8 cellular contexts compared by ENCODE assay signal in the genomic region with DNA sequence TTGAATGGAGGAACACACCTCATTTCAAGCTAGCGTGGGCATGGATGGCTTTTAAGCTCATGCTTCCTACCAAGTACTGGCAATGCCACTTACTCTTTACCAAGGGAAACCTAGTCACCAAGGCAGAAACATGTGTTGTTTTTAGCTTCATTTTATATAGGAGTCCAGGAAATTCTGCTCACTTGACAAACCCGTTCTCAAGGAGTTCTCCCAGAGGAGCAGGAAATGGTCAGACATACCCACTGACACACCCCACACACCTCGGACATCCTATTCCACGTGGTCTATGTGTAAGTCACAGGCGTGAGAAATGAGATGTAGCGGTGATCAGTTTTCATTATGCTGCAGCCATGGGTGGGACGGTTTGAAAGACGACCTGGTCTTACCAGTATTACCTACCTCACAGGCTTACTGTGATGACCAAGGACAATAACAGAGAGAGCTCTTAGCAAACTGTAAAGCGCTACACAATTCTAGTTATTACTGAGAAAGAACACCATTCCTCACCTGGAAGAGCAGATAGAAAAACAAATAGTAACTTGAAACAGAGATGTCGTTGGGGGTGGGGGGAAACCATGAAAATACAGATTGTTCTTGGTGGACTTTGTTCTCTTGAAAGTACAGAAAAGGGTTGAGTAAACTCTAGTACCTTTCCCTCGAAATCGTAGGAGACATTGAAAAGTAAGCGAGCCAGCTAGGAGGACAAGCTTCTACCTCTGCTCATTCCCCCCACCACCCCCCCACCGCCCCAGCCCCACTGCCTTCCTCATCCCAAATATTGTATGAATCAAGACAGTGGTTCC. TPM values are rescaled to one million over a fixed set of nuclear protein-coding genes. Genes with fewer than 3 reads are reported as not detected.
DNase-seq lines count a peak whose midpoint lies in the region; ATAC-seq, FAIRE-seq and TF ChIP-seq lines count a peak whose summit lies in the region.

No MANE protein-coding gene starts in this region.

- peak; percentile 7 for ATAC-seq in HepG2
- ATAC-seq in upper lobe of left lung (ENCODE audit: low FRiP score in 2 of 2) = peak in 1 of 2 donors; percentile 25
- no peak for ATAC-seq in HG02884 (IDR thresholded peaks at IDR 0.05; ENCODE audit: unreplicated experiment)

- no peaks in the 10 kb centered on the region for H3K9me3 Mint-ChIP-seq in activated naive CD4-positive, alpha-beta T cell treated with anti-CD3 and anti-CD28 coated beads, Interleukin-2, amount 10 ng/mL, durations not matched to agents 7 days and 5 days

- H3K36me3 Mint-ChIP-seq in activated naive CD4-positive, alpha-beta T cell treated with anti-CD3 and anti-CD28 coated beads, Interleukin-2, amount 10 ng/mL, durations not matched to agents 7 days and 5 days = no peaks in the 10 kb centered on the region

- H3K4me3 ChIP-seq in HepG2 (replicated peaks in 1 of 3; ENCODE audit: insufficient read depth in 1 of 3, low read depth in 2 of 3, low read length in 3 of 3) (peak overlapping the region; percentile 96 to 99 (median 98)), upper lobe of left lung (peak overlapping the region; percentile 63 to 85 (median 76))

- CTCF ChIA-PET in activated naive CD4-positive, alpha-beta T cell treated with anti-CD3 and anti-CD28 coated beads, Interleukin-2, amount 10 ng/mL, durations not matched to agents 7 days and 5 days (lab: Charles Lee) = no interaction called here
- CTCF ChIA-PET in HepG2 (lab: Yijun Ruan, JAX; ENCODE audit: low intra/inter-chr PET ratio, low total read pairs) = no interaction called here

- intact Hi-C loops in HepG2 (cut with micrococcal nuclease; ENCODE audit: unreplicated experiment) = loop anchor here (1.0 to 10.0 kb wide), 5 partner anchors 7 to 296 kb away; no protein-coding TSS in a partner anchor

- DNase-seq in activated naive CD4-positive, alpha-beta T cell treated with anti-CD3 and anti-CD28 coated beads, Interleukin-2, amount 10 ng/mL, durations not matched to agents 7 days and 5 days = no peak
- no peak for DNase-seq in activated naive CD4-positive, alpha-beta T cell treated with anti-CD3 and anti-CD28 coated beads, Interleukin-2, amount 50 U/mL, for 16 hours
- peak; percentile 34 for DNase-seq in amniotic epithelial cell (ENCODE audit: low read depth)
- DNase-seq in HepG2 (ENCODE audit: low spot score) = peak; percentile 92
- DNase-seq in upper lobe of left lung = peak in 1 of 2 donors; percentile 47
- no peak for DNase-seq in GM12892 (ENCODE audit: insufficient read length)
- no peak for DNase-seq in activated CD8-positive, alpha-beta memory T cell treated with anti-CD3 and anti-CD28 coated beads, Interleukin-2, amount 50 U/mL, for 4 hours

- peaks cover 30% of the 10 kb centered on the region for H4K20me1 ChIP-seq in HepG2 (ENCODE audit: insufficient read depth, low read length)

- peaks cover 49% of the 10 kb centered on the region for H3K27me3 Mint-ChIP-seq in activated naive CD4-positive, alpha-beta T cell treated with anti-CD3 and anti-CD28 coated beads, Interleukin-2, amount 10 ng/mL, durations not matched to agents 7 days and 5 days

- TF ChIP-seq POLR2A in HepG2 (IDR thresholded peaks at IDR 0.05; ENCODE audit: insufficient read depth in 1 of 2, low read depth in 2 of 2, low read length in 2 of 2) (peak; percentile 42 to 82; a peak in 3 of 4 replicates), upper lobe of left lung (IDR thresholded peaks at IDR 0.05) (no peak), GM12892 (IDR thresholded peaks at IDR 0.05; ENCODE audit: low read depth, low read length) (no peak)

- H3K9me3 ChIP-seq in HepG2 (ENCODE audit: low read length) (no peaks in the 10 kb centered on the region), upper lobe of left lung (no peaks in the 10 kb centered on the region)

- peak; percentile 11; the same call in 1 of the 2 replicates for TF ChIP-seq RAD21 in HepG2 (CRISPR knock-in tag; IDR thresholded peaks at IDR 0.05)

- H3K36me3 ChIP-seq in HepG2 (replicated peaks in 1 of 2; ENCODE audit: control insufficient read depth in 1 of 2, insufficient read depth in 2 of 2, low read length in 2 of 2) = peaks cover 4 to 22% of the 10 kb centered on the region in 2 experiments; a peak in 3 of 5 replicates
- no peaks in the 10 kb centered on the region for H3K36me3 ChIP-seq in upper lobe of left lung

- no peak overlapping the region for H2AFZ ChIP-seq in HepG2 (ENCODE audit: low read length)

- in situ Hi-C loops in HepG2 (cut with HindIII; ENCODE audit: extremely low pct_ligation_motif_present, low pct_unique_long_range_greater_than_20kb) = loop anchor here (25.0 kb wide), 1 partner anchor 346 kb away; no protein-coding TSS in a partner anchor

- peaks cover 57% of the 10 kb centered on the region for H3K4me1 ChIP-seq in HepG2 (ENCODE audit: insufficient read depth, low read length)
- H3K4me1 ChIP-seq in upper lobe of left lung = peaks cover 16 to 42% (median 29%) of the 10 kb centered on the region in 4 donors

- peaks cover 61% of the 10 kb centered on the region for H3K79me2 ChIP-seq in HepG2 (ENCODE audit: insufficient read depth, low read length)

- H3K27ac ChIP-seq in HepG2 (ENCODE audit: extremely low read length, insufficient read depth, low read length) = peak overlapping the region; percentile 94
- peak overlapping the region in 2 of 4 donors; percentile 87 to 93 for H3K27ac ChIP-seq in upper lobe of left lung

- peak overlapping the region; percentile 86 for H3K4me2 ChIP-seq in HepG2 (ENCODE audit: low read depth, low read length)

- FAIRE-seq in HepG2 (lab: Jason Lieb, UNC) = peak; percentile 72
- no peak for FAIRE-seq in GM12892 (lab: Jason Lieb, UNC)

- no peak overlapping the region for H3K27ac Mint-ChIP-seq in activated naive CD4-positive, alpha-beta T cell treated with anti-CD3 and anti-CD28 coated beads, Interleukin-2, amount 10 ng/mL, durations not matched to agents 7 days and 5 days

- 8% methylated on average over 14 of the region's 14 CpGs for WGBS in HepG2 (ENCODE audit: low lambda C conversion rate)
- WGBS in upper lobe of left lung, 2 donors = 23 to 24% methylated on average over 14 of the region's 14 CpGs

- BruUV-seq in HepG2 (replicated peaks; lab: Mats Ljungman, UMichigan) = TSS peak; percentile 48

- POLR2A ChIA-PET in HepG2 (lab: Yijun Ruan, JAX) = interaction anchor here (0.7 to 5.8 kb wide), 13 partner anchors 10 to 118 kb away, joined by 3 to 48 read pairs (median 5); no protein-coding TSS in a partner anchor

- H3K27me3 ChIP-seq in HepG2 (ENCODE audit: control insufficient read depth in 1 of 2, insufficient read depth in 2 of 2, low read length in 2 of 2) (no peaks in the 10 kb centered on the region; a peak in 1 of 5 replicates), upper lobe of left lung (peaks cover 0 to 12% (median 0%) of the 10 kb centered on the region in 4 donors)

- H3K4me1 Mint-ChIP-seq in activated naive CD4-positive, alpha-beta T cell treated with anti-CD3 and anti-CD28 coated beads, Interleukin-2, amount 10 ng/mL, durations not matched to agents 7 days and 5 days = peaks cover 10% of the 10 kb centered on the region

- TF ChIP-seq CTCF in HepG2 (CRISPR knock-in tag; IDR thresholded peaks at IDR 0.05) (no peak), upper lobe of left lung (IDR thresholded peaks at IDR 0.05) (no peak)

- H3K9ac ChIP-seq in HepG2 (ENCODE audit: insufficient read depth, low read depth, low read length) = peak overlapping the region; percentile 98

- H3K4me3 Mint-ChIP-seq in activated naive CD4-positive, alpha-beta T cell treated with anti-CD3 and anti-CD28 coated beads, Interleukin-2, amount 10 ng/mL, durations not matched to agents 7 days and 5 days = peak overlapping the region; percentile 3

- TF ChIP-seq EP300 in HepG2 (IDR thresholded peaks at IDR 0.05; ENCODE audit: low read depth in 2 of 2, low read length in 2 of 2) (peak; percentile 32 to 78; a peak in 3 of 4 replicates), HepG2 (CRISPR knock-in tag; IDR thresholded peaks at IDR 0.05; ENCODE audit: borderline replicate concordance) (peak; percentile 44; the same call in 1 of the 2 replicates), upper lobe of left lung (IDR thresholded peaks at IDR 0.05) (peak in 1 of 4 donors; percentile 16)

TF ChIP-seq in HepG2, 621 proteins besides CTCF, POLR2A, EP300 and RAD21 (continues in another document):
- no peak; the same call in 1 of the 2 replicates for TF ChIP-seq FOSL2 (CRISPR knock-in tag; IDR thresholded peaks at IDR 0.05)
- 0 out of 2 replicates have a peak, but pooled peaks have one; percentile 22 for TF ChIP-seq TCF7 (IDR thresholded peaks at IDR 0.05; ENCODE audit: low read depth)
- TF ChIP-seq ISL2 (CRISPR knock-in tag; IDR thresholded peaks at IDR 0.05) = peak; percentile 28
- no peak for TF ChIP-seq HNRNPL (IDR thresholded peaks at IDR 0.05; ENCODE audit: low read depth, low read length)

RNA-seq across cellular contexts. Expression of a gene that starts 1.7 kb away (rescaled TPM):
- total RNA-seq in HepG2 (2016; rRNA removed; fragmentation: Illumina TruSeq; extraction: Trizol) = 38.3 and 38.6 TPM in 2 replicates
- 18.4 and 19.1 TPM in 2 replicates for total RNA-seq in HepG2 (2016; cell fraction: cytosol; rRNA removed; fragmentation: Illumina TruSeq; extraction: Trizol; ENCODE audit: low read depth)
- 32.0 and 35.6 TPM in 2 replicates for total RNA-seq in HepG2 (2016; cell fraction: insoluble cytoplasmic fraction; rRNA removed; fragmentation: Illumina TruSeq; extraction: Trizol)
- total RNA-seq in HepG2 (2016; cell fraction: membrane; rRNA removed; fragmentation: Illumina TruSeq; extraction: Trizol) = 26.6 and 26.7 TPM in 2 replicates
- total RNA-seq in HepG2 (2016; cell fraction: nucleus; rRNA removed; fragmentation: Illumina TruSeq; extraction: Trizol) = 20.9 and 24.2 TPM in 2 replicates
- polyA plus RNA-seq in HepG2 (2011; rRNA removed) = 9.2 and 9.8 TPM in 2 replicates
- polyA plus RNA-seq in HepG2 (2011; cell fraction: cytosol; rRNA removed) = 6.3 and 7.8 TPM in 2 replicates
- 8.2 and 9.9 TPM in 2 replicates for polyA plus RNA-seq in HepG2 (2011; cell fraction: nucleus; rRNA removed)
- polyA plus RNA-seq in HepG2 (2012) = 26.2 and 28.1 TPM in 2 replicates
- polyA plus RNA-seq in HepG2 (2016; cell fraction: cytosol; fragmentation: Illumina TruSeq; extraction: Trizol; ENCODE audit: low read depth) = 2.8 and 4.0 TPM in 2 replicates
- 31.5 and 36.8 TPM in 2 replicates for polyA plus RNA-seq in HepG2 (2016; cell fraction: insoluble cytoplasmic fraction; fragmentation: Illumina TruSeq; extraction: Trizol; ENCODE audit: low read depth)
- 12.5 and 12.6 TPM in 2 replicates for polyA plus RNA-seq in HepG2 (2016; cell fraction: membrane; fragmentation: Illumina TruSeq; extraction: Trizol; ENCODE audit: low read depth)
- polyA plus RNA-seq in HepG2 (2016; cell fraction: nucleus; fragmentation: Illumina TruSeq; extraction: Trizol; ENCODE audit: insufficient read depth, low read depth) = 27.9 and 29.1 TPM in 2 replicates
- 1.5 and 15.6 TPM in 2 replicates for polyA minus RNA-seq in HepG2 (2011; rRNA and poly(A)+ RNA removed; ENCODE audit: low replicate concordance)
- 9.9 TPM in 2 replicates for polyA minus RNA-seq in HepG2 (2011; cell fraction: cytosol; rRNA and poly(A)+ RNA removed)
- polyA minus RNA-seq in HepG2 (2011; cell fraction: nucleus; rRNA and poly(A)+ RNA removed) = 17.1 and 21.3 TPM in 2 replicates
- 10 to 100 TPM in 2 of 6 donors, 1 to 10 TPM in 4; 2.1 to 14.3 (median 7.5) TPM for total RNA-seq in upper lobe of left lung
- 0.51 TPM for polyA plus RNA-seq in GM12892 (2012; ENCODE audit: missing spikeins)

Comparison
In these comparisons a context has a peak if more than half of its experiments do, and no peak if none do; other contexts are left out.
1. DNase-seq: peak in amniotic epithelial cell (single experiment) and HepG2 (single experiment); none in activated naive CD4-positive, alpha-beta T cell treated with anti-CD3 and anti-CD28 coated beads, Interleukin-2, amount 10 ng/mL, durations not matched to agents 7 days and 5 days (single experiment), activated naive CD4-positive, alpha-beta T cell treated with anti-CD3 and anti-CD28 coated beads, Interleukin-2, amount 50 U/mL, for 16 hours (single experiment), GM12892 (single experiment) and activated CD8-positive, alpha-beta memory T cell treated with anti-CD3 and anti-CD28 coated beads, Interleukin-2, amount 50 U/mL, for 4 hours (single experiment).
2. POLR2A ChIP-seq: peak in HepG2 (2 of 2); none in upper lobe of left lung (0 of 4) and GM12892 (single experiment).